In the genomic region with DNA sequence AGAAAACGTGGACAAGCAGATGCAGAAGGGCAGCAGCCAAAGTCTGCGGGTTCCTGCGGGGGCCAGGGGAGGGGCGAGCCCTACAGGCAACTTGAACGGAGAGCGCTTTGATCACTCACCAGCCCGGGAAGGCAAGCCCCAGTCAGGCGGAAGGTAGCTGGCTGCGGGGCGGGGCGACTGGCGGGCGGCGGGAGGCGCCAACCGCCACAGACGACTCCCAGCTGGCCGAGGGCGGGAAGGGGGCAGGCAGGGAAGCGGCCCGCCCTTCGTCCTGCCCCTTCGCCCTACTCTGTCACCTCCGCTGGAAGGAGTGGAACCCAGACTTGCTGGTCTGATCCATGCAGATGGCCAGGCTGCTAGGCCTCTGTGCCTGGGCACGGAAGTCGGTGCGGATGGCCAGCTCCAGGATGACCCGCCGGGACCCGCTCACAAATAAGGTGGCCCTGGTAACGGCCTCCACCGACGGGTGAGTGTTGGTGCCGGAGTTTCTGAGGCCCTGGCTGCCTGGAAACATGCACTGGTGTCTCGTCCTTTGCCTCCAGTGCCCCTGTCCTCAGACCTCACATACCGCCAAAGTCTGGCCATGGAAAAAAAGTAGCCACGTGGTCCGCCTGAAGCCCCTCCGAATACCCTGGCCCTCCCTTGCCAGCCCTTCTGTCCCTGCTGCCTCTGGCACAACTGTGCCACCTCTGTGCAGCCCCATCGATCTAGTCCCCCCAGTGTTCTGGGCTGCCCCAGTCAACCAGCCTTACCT, we compare ENCODE assay signal across 1 cellular context.
A peak's percentile ranks its signal among the peaks of the same experiment; 100 is the strongest.
TF ChIP-seq lines count a peak whose summit lies in the region.
"Not testable (repeated sequence)": the region's sequence is repeated elsewhere in the genome, so short reads cannot be mapped to it uniquely, and the experiment has no call there.

A gene (plus strand): TSS at position 320 of the 754 bp plus-strand sequence. CDS start 19 bp downstream, at position 339.

TF ChIP-seq in HepG2, 621 proteins besides CTCF, POLR2A, EP300 and RAD21 (continued from another document and continues in another):
- TF ChIP-seq EEA1 (CRISPR knock-in tag; IDR thresholded peaks at IDR 0.05; ENCODE audit: borderline replicate concordance) (peak; percentile 99), RCOR2 (CRISPR knock-in tag; IDR thresholded peaks at IDR 0.05) (0 out of 2 replicates have a peak, but pooled peaks have one; percentile 26), HNRNPL (IDR thresholded peaks at IDR 0.05; ENCODE audit: low read depth, low read length) (0 out of 2 replicates have a peak, but pooled peaks have one; percentile 79), PHF8 (CRISPR knock-in tag; IDR thresholded peaks at IDR 0.05) (peak; percentile 96), HMG20A (CRISPR knock-in tag; IDR thresholded peaks at IDR 0.05; ENCODE audit: borderline replicate concordance) (0 out of 2 replicates have a peak, but pooled peaks have one; percentile 16), ZNF337 (CRISPR knock-in tag; IDR thresholded peaks at IDR 0.05; ENCODE audit: borderline replicate concordance, low read depth) (peak; percentile 88; the same call in 1 of the 2 replicates), HNRNPLL (IDR thresholded peaks at IDR 0.05; ENCODE audit: low read depth, low read length, poor library complexity, severe bottlenecking) (peak; percentile 66), ZSCAN29 (CRISPR knock-in tag; conservative IDR thresholded peaks at IDR 0.05) (0 out of 2 replicates have a peak, but pooled peaks have one; percentile 45), NCOA1 (CRISPR knock-in tag; IDR thresholded peaks at IDR 0.05) (peak; percentile 80; the same call in 1 of the 2 replicates), KDM3A (CRISPR knock-in tag; IDR thresholded peaks at IDR 0.05; ENCODE audit: low read depth) (peak; percentile 31; the same call in 1 of the 2 replicates), ZFP1 (CRISPR knock-in tag; IDR thresholded peaks at IDR 0.05) (0 out of 2 replicates have a peak, but pooled peaks have one; percentile 42), MTA1 (CRISPR knock-in tag; IDR thresholded peaks at IDR 0.05; ENCODE audit: borderline replicate concordance) (peak; percentile 88), RXRA (CRISPR knock-in tag; IDR thresholded peaks at IDR 0.05) (peak; percentile 66), ZNF253 (CRISPR knock-in tag; IDR thresholded peaks at IDR 0.05; ENCODE audit: borderline replicate concordance) (0 out of 2 replicates have a peak, but pooled peaks have one; percentile 46), ETV5 (CRISPR knock-in tag; IDR thresholded peaks at IDR 0.05; ENCODE audit: borderline replicate concordance) (peak; percentile 70; the same call in 1 of the 2 replicates), ZNF326 (CRISPR knock-in tag; IDR thresholded peaks at IDR 0.05; ENCODE audit: borderline replicate concordance) (0 out of 2 replicates have a peak, but pooled peaks have one; percentile 42), SALL1 (CRISPR knock-in tag; IDR thresholded peaks at IDR 0.05) (peak; percentile 97), ZNF598 (CRISPR knock-in tag; IDR thresholded peaks at IDR 0.05; ENCODE audit: borderline replicate concordance) (peak; percentile 93; the same call in 1 of the 2 replicates), KAT8 (CRISPR knock-in tag; IDR thresholded peaks at IDR 0.05) (peak; percentile 60), RARA (CRISPR knock-in tag; IDR thresholded peaks at IDR 0.05) (peak; percentile 82), SAFB2 (CRISPR knock-in tag; IDR thresholded peaks at IDR 0.05; ENCODE audit: borderline replicate concordance, low read depth) (peak; percentile 100), SP1 (CRISPR knock-in tag; IDR thresholded peaks at IDR 0.05) (peak; percentile 86), ZNF563 (CRISPR knock-in tag; IDR thresholded peaks at IDR 0.05) (peak; percentile 99), ZBTB1 (CRISPR knock-in tag; IDR thresholded peaks at IDR 0.05; ENCODE audit: borderline replicate concordance) (0 out of 2 replicates have a peak, but pooled peaks have one; percentile 7), TARDBP (CRISPR knock-in tag; IDR thresholded peaks at IDR 0.05) (peak; percentile 62; the same call in 1 of the 2 replicates), CHCHD3 (CRISPR knock-in tag; IDR thresholded peaks at IDR 0.05) (peak; percentile 94; the same call in 1 of the 2 replicates), ZNF816 (CRISPR knock-in tag; IDR thresholded peaks at IDR 0.05; ENCODE audit: borderline replicate concordance) (0 out of 2 replicates have a peak, but pooled peaks have one; percentile 81)
- TF ChIP-seq, protein P1, sequence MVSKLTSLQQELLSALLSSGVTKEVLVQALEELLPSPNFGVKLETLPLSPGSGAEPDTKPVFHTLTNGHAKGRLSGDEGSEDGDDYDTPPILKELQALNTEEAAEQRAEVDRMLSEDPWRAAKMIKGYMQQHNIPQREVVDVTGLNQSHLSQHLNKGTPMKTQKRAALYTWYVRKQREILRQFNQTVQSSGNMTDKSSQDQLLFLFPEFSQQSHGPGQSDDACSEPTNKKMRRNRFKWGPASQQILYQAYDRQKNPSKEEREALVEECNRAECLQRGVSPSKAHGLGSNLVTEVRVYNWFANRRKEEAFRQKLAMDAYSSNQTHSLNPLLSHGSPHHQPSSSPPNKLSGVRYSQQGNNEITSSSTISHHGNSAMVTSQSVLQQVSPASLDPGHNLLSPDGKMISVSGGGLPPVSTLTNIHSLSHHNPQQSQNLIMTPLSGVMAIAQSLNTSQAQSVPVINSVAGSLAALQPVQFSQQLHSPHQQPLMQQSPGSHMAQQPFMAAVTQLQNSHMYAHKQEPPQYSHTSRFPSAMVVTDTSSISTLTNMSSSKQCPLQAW (CRISPR knock-in tag; IDR thresholded peaks at IDR 0.05) = peak; percentile 88
- TF ChIP-seq, protein P2, sequence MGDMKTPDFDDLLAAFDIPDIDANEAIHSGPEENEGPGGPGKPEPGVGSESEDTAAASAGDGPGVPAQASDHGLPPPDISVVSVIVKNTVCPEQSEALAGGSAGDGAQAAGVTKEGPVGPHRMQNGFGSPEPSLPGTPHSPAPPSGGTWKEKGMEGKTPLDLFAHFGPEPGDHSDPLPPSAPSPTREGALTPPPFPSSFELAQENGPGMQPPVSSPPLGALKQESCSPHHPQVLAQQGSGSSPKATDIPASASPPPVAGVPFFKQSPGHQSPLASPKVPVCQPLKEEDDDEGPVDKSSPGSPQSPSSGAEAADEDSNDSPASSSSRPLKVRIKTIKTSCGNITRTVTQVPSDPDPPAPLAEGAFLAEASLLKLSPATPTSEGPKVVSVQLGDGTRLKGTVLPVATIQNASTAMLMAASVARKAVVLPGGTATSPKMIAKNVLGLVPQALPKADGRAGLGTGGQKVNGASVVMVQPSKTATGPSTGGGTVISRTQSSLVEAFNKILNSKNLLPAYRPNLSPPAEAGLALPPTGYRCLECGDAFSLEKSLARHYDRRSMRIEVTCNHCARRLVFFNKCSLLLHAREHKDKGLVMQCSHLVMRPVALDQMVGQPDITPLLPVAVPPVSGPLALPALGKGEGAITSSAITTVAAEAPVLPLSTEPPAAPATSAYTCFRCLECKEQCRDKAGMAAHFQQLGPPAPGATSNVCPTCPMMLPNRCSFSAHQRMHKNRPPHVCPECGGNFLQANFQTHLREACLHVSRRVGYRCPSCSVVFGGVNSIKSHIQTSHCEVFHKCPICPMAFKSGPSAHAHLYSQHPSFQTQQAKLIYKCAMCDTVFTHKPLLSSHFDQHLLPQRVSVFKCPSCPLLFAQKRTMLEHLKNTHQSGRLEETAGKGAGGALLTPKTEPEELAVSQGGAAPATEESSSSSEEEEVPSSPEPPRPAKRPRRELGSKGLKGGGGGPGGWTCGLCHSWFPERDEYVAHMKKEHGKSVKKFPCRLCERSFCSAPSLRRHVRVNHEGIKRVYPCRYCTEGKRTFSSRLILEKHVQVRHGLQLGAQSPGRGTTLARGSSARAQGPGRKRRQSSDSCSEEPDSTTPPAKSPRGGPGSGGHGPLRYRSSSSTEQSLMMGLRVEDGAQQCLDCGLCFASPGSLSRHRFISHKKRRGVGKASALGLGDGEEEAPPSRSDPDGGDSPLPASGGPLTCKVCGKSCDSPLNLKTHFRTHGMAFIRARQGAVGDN (CRISPR knock-in tag; IDR thresholded peaks at IDR 0.05) = peak; percentile 99
- TF ChIP-seq, protein P3, sequence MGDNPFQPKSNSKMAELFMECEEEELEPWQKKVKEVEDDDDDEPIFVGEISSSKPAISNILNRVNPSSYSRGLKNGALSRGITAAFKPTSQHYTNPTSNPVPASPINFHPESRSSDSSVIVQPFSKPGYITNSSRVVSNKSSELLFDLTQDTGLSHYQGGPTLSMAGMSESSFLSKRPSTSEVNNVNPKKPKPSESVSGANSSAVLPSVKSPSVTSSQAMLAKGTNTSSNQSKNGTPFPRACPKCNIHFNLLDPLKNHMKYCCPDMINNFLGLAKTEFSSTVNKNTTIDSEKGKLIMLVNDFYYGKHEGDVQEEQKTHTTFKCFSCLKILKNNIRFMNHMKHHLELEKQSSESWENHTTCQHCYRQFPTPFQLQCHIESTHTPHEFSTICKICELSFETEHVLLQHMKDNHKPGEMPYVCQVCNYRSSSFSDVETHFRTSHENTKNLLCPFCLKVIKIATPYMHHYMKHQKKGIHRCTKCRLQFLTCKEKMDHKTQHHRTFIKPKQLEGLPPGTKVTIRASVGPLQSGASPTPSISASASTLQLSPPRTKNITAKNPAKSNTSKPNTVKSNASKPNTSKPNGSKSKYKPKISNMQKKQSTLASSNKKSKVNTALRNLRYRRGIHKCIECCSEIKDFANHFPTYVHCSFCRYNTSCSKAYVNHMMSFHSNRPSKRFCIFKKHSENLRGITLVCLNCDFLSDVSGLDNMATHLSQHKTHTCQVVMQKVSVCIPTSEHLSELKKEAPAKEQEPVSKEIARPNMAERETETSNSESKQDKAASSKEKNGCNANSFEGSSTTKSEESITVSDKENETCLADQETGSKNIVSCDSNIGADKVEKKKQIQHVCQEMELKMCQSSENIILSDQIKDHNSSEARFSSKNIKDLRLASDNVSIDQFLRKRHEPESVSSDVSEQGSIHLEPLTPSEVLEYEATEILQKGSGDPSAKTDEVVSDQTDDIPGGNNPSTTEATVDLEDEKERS (CRISPR knock-in tag; IDR thresholded peaks at IDR 0.05) = peak; percentile 82; the same call in 1 of the 2 replicates
- TF ChIP-seq, protein P4, sequence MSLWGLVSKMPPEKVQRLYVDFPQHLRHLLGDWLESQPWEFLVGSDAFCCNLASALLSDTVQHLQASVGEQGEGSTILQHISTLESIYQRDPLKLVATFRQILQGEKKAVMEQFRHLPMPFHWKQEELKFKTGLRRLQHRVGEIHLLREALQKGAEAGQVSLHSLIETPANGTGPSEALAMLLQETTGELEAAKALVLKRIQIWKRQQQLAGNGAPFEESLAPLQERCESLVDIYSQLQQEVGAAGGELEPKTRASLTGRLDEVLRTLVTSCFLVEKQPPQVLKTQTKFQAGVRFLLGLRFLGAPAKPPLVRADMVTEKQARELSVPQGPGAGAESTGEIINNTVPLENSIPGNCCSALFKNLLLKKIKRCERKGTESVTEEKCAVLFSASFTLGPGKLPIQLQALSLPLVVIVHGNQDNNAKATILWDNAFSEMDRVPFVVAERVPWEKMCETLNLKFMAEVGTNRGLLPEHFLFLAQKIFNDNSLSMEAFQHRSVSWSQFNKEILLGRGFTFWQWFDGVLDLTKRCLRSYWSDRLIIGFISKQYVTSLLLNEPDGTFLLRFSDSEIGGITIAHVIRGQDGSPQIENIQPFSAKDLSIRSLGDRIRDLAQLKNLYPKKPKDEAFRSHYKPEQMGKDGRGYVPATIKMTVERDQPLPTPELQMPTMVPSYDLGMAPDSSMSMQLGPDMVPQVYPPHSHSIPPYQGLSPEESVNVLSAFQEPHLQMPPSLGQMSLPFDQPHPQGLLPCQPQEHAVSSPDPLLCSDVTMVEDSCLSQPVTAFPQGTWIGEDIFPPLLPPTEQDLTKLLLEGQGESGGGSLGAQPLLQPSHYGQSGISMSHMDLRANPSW (CRISPR knock-in tag; IDR thresholded peaks at IDR 0.05; ENCODE audit: borderline replicate concordance) = 0 out of 2 replicates have a peak, but pooled peaks have one; percentile 7
- TF ChIP-seq, protein P5, sequence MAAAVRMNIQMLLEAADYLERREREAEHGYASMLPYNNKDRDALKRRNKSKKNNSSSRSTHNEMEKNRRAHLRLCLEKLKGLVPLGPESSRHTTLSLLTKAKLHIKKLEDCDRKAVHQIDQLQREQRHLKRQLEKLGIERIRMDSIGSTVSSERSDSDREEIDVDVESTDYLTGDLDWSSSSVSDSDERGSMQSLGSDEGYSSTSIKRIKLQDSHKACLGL (CRISPR knock-in tag; IDR thresholded peaks at IDR 0.05) = peak; percentile 66
- TF ChIP-seq, protein P6, sequence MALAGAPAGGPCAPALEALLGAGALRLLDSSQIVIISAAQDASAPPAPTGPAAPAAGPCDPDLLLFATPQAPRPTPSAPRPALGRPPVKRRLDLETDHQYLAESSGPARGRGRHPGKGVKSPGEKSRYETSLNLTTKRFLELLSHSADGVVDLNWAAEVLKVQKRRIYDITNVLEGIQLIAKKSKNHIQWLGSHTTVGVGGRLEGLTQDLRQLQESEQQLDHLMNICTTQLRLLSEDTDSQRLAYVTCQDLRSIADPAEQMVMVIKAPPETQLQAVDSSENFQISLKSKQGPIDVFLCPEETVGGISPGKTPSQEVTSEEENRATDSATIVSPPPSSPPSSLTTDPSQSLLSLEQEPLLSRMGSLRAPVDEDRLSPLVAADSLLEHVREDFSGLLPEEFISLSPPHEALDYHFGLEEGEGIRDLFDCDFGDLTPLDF (CRISPR knock-in tag; IDR thresholded peaks at IDR 0.05) = peak; percentile 98
- TF ChIP-seq, protein P7, sequence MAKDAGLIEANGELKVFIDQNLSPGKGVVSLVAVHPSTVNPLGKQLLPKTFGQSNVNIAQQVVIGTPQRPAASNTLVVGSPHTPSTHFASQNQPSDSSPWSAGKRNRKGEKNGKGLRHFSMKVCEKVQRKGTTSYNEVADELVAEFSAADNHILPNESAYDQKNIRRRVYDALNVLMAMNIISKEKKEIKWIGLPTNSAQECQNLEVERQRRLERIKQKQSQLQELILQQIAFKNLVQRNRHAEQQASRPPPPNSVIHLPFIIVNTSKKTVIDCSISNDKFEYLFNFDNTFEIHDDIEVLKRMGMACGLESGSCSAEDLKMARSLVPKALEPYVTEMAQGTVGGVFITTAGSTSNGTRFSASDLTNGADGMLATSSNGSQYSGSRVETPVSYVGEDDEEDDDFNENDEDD (CRISPR knock-in tag; IDR thresholded peaks at IDR 0.05; ENCODE audit: borderline replicate concordance) = peak; percentile 97
- TF ChIP-seq SP1 (IDR thresholded peaks at IDR 0.05) = not testable (repeated sequence)
- TF ChIP-seq, protein P8, sequence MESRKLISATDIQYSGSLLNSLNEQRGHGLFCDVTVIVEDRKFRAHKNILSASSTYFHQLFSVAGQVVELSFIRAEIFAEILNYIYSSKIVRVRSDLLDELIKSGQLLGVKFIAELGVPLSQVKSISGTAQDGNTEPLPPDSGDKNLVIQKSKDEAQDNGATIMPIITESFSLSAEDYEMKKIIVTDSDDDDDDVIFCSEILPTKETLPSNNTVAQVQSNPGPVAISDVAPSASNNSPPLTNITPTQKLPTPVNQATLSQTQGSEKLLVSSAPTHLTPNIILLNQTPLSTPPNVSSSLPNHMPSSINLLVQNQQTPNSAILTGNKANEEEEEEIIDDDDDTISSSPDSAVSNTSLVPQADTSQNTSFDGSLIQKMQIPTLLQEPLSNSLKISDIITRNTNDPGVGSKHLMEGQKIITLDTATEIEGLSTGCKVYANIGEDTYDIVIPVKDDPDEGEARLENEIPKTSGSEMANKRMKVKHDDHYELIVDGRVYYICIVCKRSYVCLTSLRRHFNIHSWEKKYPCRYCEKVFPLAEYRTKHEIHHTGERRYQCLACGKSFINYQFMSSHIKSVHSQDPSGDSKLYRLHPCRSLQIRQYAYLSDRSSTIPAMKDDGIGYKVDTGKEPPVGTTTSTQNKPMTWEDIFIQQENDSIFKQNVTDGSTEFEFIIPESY (CRISPR knock-in tag; IDR thresholded peaks at IDR 0.05) = peak; percentile 65; the same call in 1 of the 2 replicates
- TF ChIP-seq, protein P9, sequence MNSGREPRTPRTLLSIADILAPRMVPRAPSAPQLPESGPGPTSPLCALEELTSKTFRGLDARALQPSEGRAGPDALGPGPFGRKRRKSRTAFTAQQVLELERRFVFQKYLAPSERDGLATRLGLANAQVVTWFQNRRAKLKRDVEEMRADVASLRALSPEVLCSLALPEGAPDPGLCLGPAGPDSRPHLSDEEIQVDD (CRISPR knock-in tag; IDR thresholded peaks at IDR 0.05; ENCODE audit: borderline replicate concordance) = peak; percentile 83; the same call in 1 of the 2 replicates
